In genomic region chr17:29002811-29003210, GRCh38 we compare ENCODE assay signal across 1 cellular context.
TF ChIP-seq lines count a peak whose summit lies in the region.

No MANE protein-coding gene starts in this region.

TF ChIP-seq in HepG2, 621 proteins besides CTCF, POLR2A, EP300 and RAD21:
- TF ChIP-seq ZNF768 (CRISPR knock-in tag; IDR thresholded peaks at IDR 0.05) (peak; percentile 76), GPN1 (CRISPR knock-in tag; IDR thresholded peaks at IDR 0.05; ENCODE audit: borderline replicate concordance) (no peak)
